31 cellular contexts compared by ENCODE assay signal in genomic region chr3:5061218-5061569, GRCh38.
"Had no signal": no experiment of that assay in that cellular context is flagged by ENCODE, and none has a peak within 500 bp of the region (broad histone marks: within the 10 kb centered on the region; RNA-seq: fewer than 3 reads in every experiment).

No MANE protein-coding gene starts in this region.

- H3K27ac Mint-ChIP-seq: naive thymus-derived CD8-positive, alpha-beta T cell; stimulated activated naive B cell treated with anti-CD40 and anti-IgM and Interleukin-4, amounts not matched to agents 10 μg/mL and 1 μg/mL and 100 μg/mL, for 72 hours had no signal

- FAIRE-seq: islet of Langerhans, kidney, pancreas, urothelium cell line had no signal

- ATAC-seq: heart left ventricle; left colon; left lung; lower lobe of right lung; naive thymus-derived CD8-positive, alpha-beta T cell; pancreas; right cardiac atrium; stimulated activated naive CD8-positive, alpha-beta T cell treated with anti-CD3 and anti-CD28 coated beads, Interleukin-15, Interleukin-2, amounts not matched to agents 100 U/mL and 50 U/mL, for 24 hours; upper lobe of right lung had no signal

- H3K9me3 Mint-ChIP-seq: immature natural killer cell; naive thymus-derived CD8-positive, alpha-beta T cell; stimulated activated naive B cell treated with anti-CD40 and anti-IgM and Interleukin-4, amounts not matched to agents 10 μg/mL and 1 μg/mL and 100 μg/mL, for 72 hours had no signal

- H3K4me1 ChIP-seq: pancreas, prostate gland, testis, thyroid gland had no signal

- H3K36me3 ChIP-seq: heart left ventricle, left lung, lower lobe of right lung, pancreas, prostate gland, sigmoid colon, stomach, thyroid gland, upper lobe of right lung had no signal

- DNase-seq: heart left ventricle; hypothalamus; immature natural killer cell; kidney; left colon; left lung; lower lobe of right lung; mammary epithelial cell; mesenchymal stem cell; naive thymus-derived CD8-positive, alpha-beta T cell; nucleus accumbens; pancreas; posterior cingulate gyrus; retina; right cardiac atrium; stimulated activated CD4-positive, alpha-beta T cell treated with anti-CD3 and anti-CD28 coated beads, Interleukin-1b, Interleukin-23, amount 100 ng/mL, for 48 hours; stimulated activated CD4-positive, alpha-beta T cell treated with anti-CD3 and anti-CD28 coated beads, Interleukin-2, amount 100 ng/mL, for 48 hours; stimulated activated CD4-positive, alpha-beta T cell treated with anti-CD3 and anti-CD28 coated beads, Interleukin-4, amount 100 ng/mL, for 4 hours; stimulated activated CD8-positive, alpha-beta memory T cell treated with anti-CD3 and anti-CD28 coated beads, Interleukin-4, amount 100 ng/mL, for 48 hours; stimulated activated naive B cell treated with anti-CD40 and anti-IgM and Interleukin-4, amounts not matched to agents 10 μg/mL and 1 μg/mL and 100 μg/mL, for 72 hours; stimulated activated naive CD8-positive, alpha-beta T cell treated with anti-CD3 and anti-CD28 coated beads, Interleukin-15, Interleukin-2, amounts not matched to agents 100 U/mL and 50 U/mL, for 24 hours; stomach; testis; thyroid gland; trophoblast cell; upper lobe of right lung had no signal

- H3K27ac ChIP-seq: heart left ventricle, left lung, lower lobe of right lung, pancreas, prostate gland, sigmoid colon, stomach, testis, thyroid gland, upper lobe of right lung had no signal

- H3K4me3 ChIP-seq: heart left ventricle, left lung, lower lobe of right lung, pancreas, prostate gland, sigmoid colon, smooth muscle cell, stomach, testis, thyroid gland, upper lobe of right lung had no signal

- H3K9me3 ChIP-seq: heart left ventricle, left lung, lower lobe of right lung, pancreas, prostate gland, sigmoid colon, stomach, testis, thyroid gland, upper lobe of right lung had no signal

- H3K4me2 ChIP-seq: smooth muscle cell had no signal

- H3K36me3 Mint-ChIP-seq: immature natural killer cell; naive thymus-derived CD8-positive, alpha-beta T cell; stimulated activated naive B cell treated with anti-CD40 and anti-IgM and Interleukin-4, amounts not matched to agents 10 μg/mL and 1 μg/mL and 100 μg/mL, for 72 hours had no signal

- H3K4me3 Mint-ChIP-seq: immature natural killer cell; naive thymus-derived CD8-positive, alpha-beta T cell; stimulated activated naive B cell treated with anti-CD40 and anti-IgM and Interleukin-4, amounts not matched to agents 10 μg/mL and 1 μg/mL and 100 μg/mL, for 72 hours had no signal

- H3K27me3 ChIP-seq: heart left ventricle, left lung, pancreas, sigmoid colon, stomach, testis, thyroid gland, upper lobe of right lung had no signal
